15 cellular contexts compared by ENCODE assay signal in the genomic region with DNA sequence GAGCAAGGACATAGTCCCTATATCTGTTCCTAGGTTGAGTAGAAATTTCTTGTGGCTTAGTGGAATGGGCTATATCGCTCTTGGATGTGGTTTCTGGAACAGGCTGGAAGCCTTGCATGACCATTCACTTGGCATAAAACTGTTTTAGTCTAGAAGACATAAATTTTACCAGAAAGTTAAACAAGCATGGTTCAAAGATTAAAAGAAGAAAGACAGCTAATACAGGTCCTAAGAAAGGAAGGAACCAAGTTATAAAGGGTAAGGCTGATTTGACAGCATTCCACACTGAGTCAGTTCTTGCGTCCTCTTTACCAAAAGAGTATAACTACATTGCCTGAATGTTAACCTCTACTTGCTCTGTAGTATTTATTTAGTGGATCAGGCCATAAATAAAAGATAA.
"Had no signal": no experiment of that assay in that cellular context is flagged by ENCODE, and none has a peak within 500 bp of the region (broad histone marks: within the 10 kb centered on the region; RNA-seq: fewer than 3 reads in every experiment).

No MANE protein-coding gene starts in this region.

- H3K27ac Mint-ChIP-seq: activated T-helper 1 cell treated with anti-CD3 and anti-CD28 coated beads, Interleukin-12 subunit alpha, Interleukin-12 subunit beta, Interleukin-2, Interleukin-4 antibody, amounts not matched to agents 30 ng/mL and 10 ng/mL and 1 ng/mL, durations not matched to agents 14 hours and 24 hours and 36 hours; neural progenitor cell; stimulated activated naive CD8-positive, alpha-beta T cell treated with anti-CD3 and anti-CD28 coated beads, Interleukin-15, Interleukin-2, amounts not matched to agents 100 ng/mL and 50 ng/mL, for 24 hours had no signal

- H2AFZ ChIP-seq: neural progenitor cell had no signal

- DNase-seq: activated CD4-positive, alpha-beta T cell treated with anti-CD3 and anti-CD28 coated beads, Interleukin-2, amount 50 U/mL, for 1 hour; aorta; heart right ventricle; left colon; lower lobe of right lung; psoas muscle; right lobe of liver; spleen; upper lobe of left lung had no signal

- H3K27ac ChIP-seq: esophagus muscularis mucosa, gastroesophageal sphincter, heart right ventricle, lower lobe of right lung, neural progenitor cell, psoas muscle, right lobe of liver, spleen, upper lobe of left lung had no signal

- H3K4me1 ChIP-seq: esophagus muscularis mucosa, gastroesophageal sphincter, heart right ventricle, lower lobe of right lung, neural progenitor cell, psoas muscle, right lobe of liver, spleen, upper lobe of left lung had no signal

- H3K36me3 ChIP-seq: esophagus muscularis mucosa, gastroesophageal sphincter, heart right ventricle, lower lobe of right lung, neural progenitor cell, right lobe of liver, spleen, upper lobe of left lung had no signal

- H3K4me3 Mint-ChIP-seq: activated T-helper 1 cell treated with anti-CD3 and anti-CD28 coated beads, Interleukin-12 subunit alpha, Interleukin-12 subunit beta, Interleukin-2, Interleukin-4 antibody, amounts not matched to agents 30 ng/mL and 10 ng/mL and 1 ng/mL, durations not matched to agents 14 hours and 24 hours and 36 hours; neural progenitor cell; stimulated activated naive CD8-positive, alpha-beta T cell treated with anti-CD3 and anti-CD28 coated beads, Interleukin-15, Interleukin-2, amounts not matched to agents 100 ng/mL and 50 ng/mL, for 24 hours had no signal

- H3K27me3 Mint-ChIP-seq: stimulated activated naive CD8-positive, alpha-beta T cell treated with anti-CD3 and anti-CD28 coated beads, Interleukin-15, Interleukin-2, amounts not matched to agents 100 ng/mL and 50 ng/mL, for 24 hours had no signal

- H3K27me3 ChIP-seq: esophagus muscularis mucosa, gastroesophageal sphincter, heart right ventricle, neural progenitor cell, right lobe of liver, spleen, upper lobe of left lung had no signal

- H3K9me3 ChIP-seq: lower lobe of right lung, psoas muscle, right lobe of liver, upper lobe of left lung had no signal

- H3K9me3 Mint-ChIP-seq: activated T-helper 1 cell treated with anti-CD3 and anti-CD28 coated beads, Interleukin-12 subunit alpha, Interleukin-12 subunit beta, Interleukin-2, Interleukin-4 antibody, amounts not matched to agents 30 ng/mL and 10 ng/mL and 1 ng/mL, durations not matched to agents 14 hours and 24 hours and 36 hours; neural progenitor cell; stimulated activated naive CD8-positive, alpha-beta T cell treated with anti-CD3 and anti-CD28 coated beads, Interleukin-15, Interleukin-2, amounts not matched to agents 100 ng/mL and 50 ng/mL, for 24 hours had no signal

- H3K4me2 ChIP-seq: neural progenitor cell had no signal

- H3K9ac ChIP-seq: neural progenitor cell had no signal

- H3K4me3 ChIP-seq: esophagus muscularis mucosa, gastroesophageal sphincter, heart right ventricle, lower lobe of right lung, neural progenitor cell, psoas muscle, right lobe of liver, spleen, upper lobe of left lung had no signal

- ATAC-seq: gastroesophageal sphincter, heart right ventricle, left colon, lower lobe of right lung, psoas muscle, right lobe of liver had no signal

- FAIRE-seq: colon had no signal
